Comparison of ENCODE assay signal across 16 cellular contexts in genomic region chr22:22427542-22428065, GRCh38.
"Had no signal": no experiment of that assay in that cellular context is flagged by ENCODE, and none has a peak within 500 bp of the region (broad histone marks: within the 10 kb centered on the region; RNA-seq: fewer than 3 reads in every experiment).

No MANE protein-coding gene starts in this region.

- H3K4me3 Mint-ChIP-seq: naive thymus-derived CD8-positive, alpha-beta T cell; stimulated activated naive CD8-positive, alpha-beta T cell treated with anti-CD3 and anti-CD28 coated beads, Interleukin-15, amount 100 ng/mL, for 72 hours; type B pancreatic cell had no signal

- H3K36me3 Mint-ChIP-seq: naive thymus-derived CD8-positive, alpha-beta T cell; type B pancreatic cell had no signal

- ATAC-seq: left colon; left ventricle myocardium superior; naive thymus-derived CD8-positive, alpha-beta T cell; stimulated activated naive CD8-positive, alpha-beta T cell treated with anti-CD3 and anti-CD28 coated beads, Interleukin-15, amount 100 ng/mL, for 72 hours had no signal

- H3K4me2 ChIP-seq: smooth muscle cell had no signal

- H3K27me3 ChIP-seq: neutrophil had no signal

- H3K27ac ChIP-seq: coronary artery, dorsolateral prefrontal cortex, neutrophil, thoracic aorta had no signal

- H3K27ac Mint-ChIP-seq: type B pancreatic cell had no signal

- DNase-seq: dorsolateral prefrontal cortex; effector CD8-positive, alpha-beta T cell; foreskin melanocyte; hippocampal formation; left colon; left ventricle myocardium superior; naive thymus-derived CD8-positive, alpha-beta T cell; posterior cingulate gyrus; stimulated activated CD4-positive, alpha-beta T cell treated with anti-CD3 and anti-CD28 coated beads, Interleukin-2, amount 100 ng/mL, for 48 hours; stimulated activated naive CD8-positive, alpha-beta T cell treated with anti-CD3 and anti-CD28 coated beads, Interleukin-15, amount 100 ng/mL, for 72 hours had no signal

- H3K9me3 Mint-ChIP-seq: naive thymus-derived CD8-positive, alpha-beta T cell; stimulated activated naive CD8-positive, alpha-beta T cell treated with anti-CD3 and anti-CD28 coated beads, Interleukin-15, amount 100 ng/mL, for 72 hours; type B pancreatic cell had no signal

- H3K9me3 ChIP-seq: neutrophil, thoracic aorta had no signal

- H3K4me3 ChIP-seq: coronary artery, dorsolateral prefrontal cortex, lung, smooth muscle cell, thoracic aorta had no signal

- H3K36me3 ChIP-seq: neutrophil, thoracic aorta had no signal
